10 cellular contexts compared by ENCODE assay signal in the genomic region with DNA sequence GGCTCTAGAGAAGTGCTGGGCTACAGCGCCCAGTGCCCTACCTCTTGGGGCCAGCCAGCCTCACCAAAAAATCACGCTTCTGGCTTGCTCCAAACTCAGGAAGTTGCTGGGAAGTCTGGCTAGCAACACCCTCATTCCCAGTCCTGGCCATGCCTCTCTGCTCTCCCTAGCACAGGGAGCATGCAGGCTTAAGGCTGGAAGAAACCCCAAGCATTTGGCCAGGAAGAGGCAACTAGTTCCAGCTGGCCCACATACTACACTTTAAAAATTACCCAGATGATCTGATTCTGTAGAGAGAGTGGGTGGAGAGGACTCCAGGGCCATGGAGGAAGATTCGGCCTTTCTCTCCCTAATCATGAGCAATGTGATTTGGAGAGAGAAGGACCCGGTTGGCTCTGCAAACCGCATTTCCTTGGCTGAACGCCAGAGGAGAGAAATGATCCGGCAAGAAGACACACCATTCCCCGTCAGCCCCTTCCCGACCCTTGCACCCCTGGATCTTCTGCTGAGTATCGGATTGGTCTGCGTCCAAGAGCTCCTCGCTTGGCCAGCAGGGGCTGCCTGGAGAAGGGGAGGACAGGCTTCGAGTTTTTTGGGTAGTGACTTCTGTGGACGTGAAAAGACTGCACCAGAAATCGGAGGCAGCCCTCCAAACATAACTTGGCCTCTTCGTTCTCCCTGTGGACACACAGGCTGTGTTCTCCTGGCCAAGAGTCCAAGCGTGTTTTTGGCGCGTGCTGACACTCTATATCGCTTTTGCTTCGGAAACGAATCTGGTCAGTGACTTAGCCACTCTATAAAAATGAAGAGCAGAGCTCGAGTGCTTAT.
A peak's percentile ranks its signal among the peaks of the same experiment; 100 is the strongest.
DNase-seq lines count a peak whose midpoint lies in the region; ATAC-seq, FAIRE-seq and TF ChIP-seq lines count a peak whose summit lies in the region.
"Had no signal": no experiment of that assay in that cellular context is flagged by ENCODE, and none has a peak within 500 bp of the region (broad histone marks: within the 10 kb centered on the region; RNA-seq: fewer than 3 reads in every experiment).

No MANE protein-coding gene starts in this region.

- H3K27ac Mint-ChIP-seq in activated CD8-positive, alpha-beta T cell treated with anti-CD3 and anti-CD28 coated beads for 36 hours: no peak overlapping the region
- no peak overlapping the region for H3K27ac Mint-ChIP-seq in Calu3 (ENCODE audit: unreplicated experiment)

- H3K36me3 ChIP-seq in H7 (replicated peaks; ENCODE audit: control insufficient read depth, insufficient read depth, low read length): no peaks in the 10 kb centered on the region
- no peaks in the 10 kb centered on the region for H3K36me3 ChIP-seq in keratinocyte (ENCODE audit: control insufficient read depth in 2 of 2, extremely low read depth in 1 of 2, insufficient read depth in 2 of 2, low read length in 2 of 2)
- no peaks in the 10 kb centered on the region for H3K36me3 ChIP-seq in gastrocnemius medialis

- H3K27ac ChIP-seq in caudate nucleus (ENCODE audit: low read depth, low read length): peak overlapping the region; percentile 19
- H3K27ac ChIP-seq in keratinocyte (ENCODE audit: control insufficient read depth, insufficient read depth, low read length): no peak overlapping the region
- H3K27ac ChIP-seq in gastrocnemius medialis: peak overlapping the region; percentile 42 to 72 (median 59)

- H3K4me2 ChIP-seq in keratinocyte (ENCODE audit: control insufficient read depth, extremely low read depth, insufficient read depth, low read depth, low read length): peak overlapping the region; percentile 25

- TF ChIP-seq POLR2A in gastrocnemius medialis (IDR thresholded peaks at IDR 0.05): no peak

- peaks cover 6% of the 10 kb centered on the region for H3K4me1 ChIP-seq in keratinocyte (ENCODE audit: control insufficient read depth, extremely low read depth, insufficient read depth, low read length)
- H3K4me1 ChIP-seq in gastrocnemius medialis: peaks cover 21 to 23% of the 10 kb centered on the region in 2 donors

- TF ChIP-seq CTCF in keratinocyte (optimal IDR thresholded peaks at IDR 0.05 in 1 of 3, IDR thresholded peaks at IDR 0.05 in 1 of 3, conservative IDR thresholded peaks at IDR 0.05 in 1 of 3; ENCODE audit: extremely low read depth in 1 of 3, insufficient read depth in 2 of 3, low read length in 3 of 3): no peak
- TF ChIP-seq CTCF in gastrocnemius medialis (IDR thresholded peaks at IDR 0.05 in 4 of 5, conservative IDR thresholded peaks at IDR 0.05 in 1 of 5): peak in 4 of 5 experiments; percentile 23 to 47 (median 34)
- TF ChIP-seq CTCF in activated CD8-positive, alpha-beta T cell treated with anti-CD3 and anti-CD28 coated beads for 36 hours (IDR thresholded peaks at IDR 0.05): no peak
- TF ChIP-seq CTCF in Calu3 (IDR thresholded peaks at IDR 0.05; ENCODE audit: unreplicated experiment): no peak

- intact Hi-C loops in gastrocnemius medialis (cut with DNase I; ENCODE audit: low total_unique reads) (loop anchor here (2.0 to 10.0 kb wide), 4 partner anchors 122 to 1101 kb away; no protein-coding TSS in a partner anchor), Calu3 (cut with micrococcal nuclease; ENCODE audit: unreplicated experiment) (loop anchor here (10.0 kb wide), 2 partner anchors 381 to 1089 kb away; no protein-coding TSS in a partner anchor)
- intact Hi-C loops in activated CD8-positive, alpha-beta T cell treated with anti-CD3 and anti-CD28 coated beads for 36 hours (cut with micrococcal nuclease): loop anchor here (10.0 kb wide), 1 partner anchor 1099 kb away; a partner anchor contains a TSS

- no peak overlapping the region for H3K4me3 Mint-ChIP-seq in activated CD8-positive, alpha-beta T cell treated with anti-CD3 and anti-CD28 coated beads for 36 hours
- no peak overlapping the region for H3K4me3 Mint-ChIP-seq in Calu3 (ENCODE audit: low read depth, unreplicated experiment)
- H3K4me3 Mint-ChIP-seq: activated T-cell treated with anti-CD3 and anti-CD28 coated beads, Interleukin-2, amount 50 U/mL, for 4 hours had no signal

- FAIRE-seq in keratinocyte (lab: Jason Lieb, UNC): no peak
- FAIRE-seq: islet of Langerhans had no signal

- H3K4me1 Mint-ChIP-seq in activated CD8-positive, alpha-beta T cell treated with anti-CD3 and anti-CD28 coated beads for 36 hours (ENCODE audit: low read depth): no peaks in the 10 kb centered on the region
- no peaks in the 10 kb centered on the region for H3K4me1 Mint-ChIP-seq in Calu3 (ENCODE audit: low read depth, unreplicated experiment)

- POLR2A ChIA-PET in activated CD8-positive, alpha-beta T cell treated with anti-CD3 and anti-CD28 coated beads for 36 hours (lab: Charles Lee): no interaction called here

- H3K27me3 Mint-ChIP-seq in activated CD8-positive, alpha-beta T cell treated with anti-CD3 and anti-CD28 coated beads for 36 hours: no peaks in the 10 kb centered on the region
- no peaks in the 10 kb centered on the region for H3K27me3 Mint-ChIP-seq in Calu3 (ENCODE audit: unreplicated experiment)

- H3K9me1 ChIP-seq in keratinocyte (ENCODE audit: control insufficient read depth, extremely low read depth, insufficient read depth, low read length): no peaks in the 10 kb centered on the region

- peak overlapping the region; percentile 70 for H2AFZ ChIP-seq in keratinocyte (ENCODE audit: control insufficient read depth, low read length)

- BruUV-seq in Calu3 (replicated peaks; lab: Mats Ljungman, UMichigan): no TSS peak

- H3K36me3 Mint-ChIP-seq in activated CD8-positive, alpha-beta T cell treated with anti-CD3 and anti-CD28 coated beads for 36 hours (ENCODE audit: low read depth): no peaks in the 10 kb centered on the region
- no peaks in the 10 kb centered on the region for H3K36me3 Mint-ChIP-seq in Calu3 (ENCODE audit: insufficient read depth, unreplicated experiment)

- H3K9me3 Mint-ChIP-seq in activated CD8-positive, alpha-beta T cell treated with anti-CD3 and anti-CD28 coated beads for 36 hours: no peaks in the 10 kb centered on the region
- H3K9me3 Mint-ChIP-seq in Calu3 (ENCODE audit: low read depth, unreplicated experiment): no peaks in the 10 kb centered on the region
- H3K9me3 Mint-ChIP-seq: activated T-cell treated with anti-CD3 and anti-CD28 coated beads, Interleukin-2, amount 50 U/mL, for 4 hours had no signal

- no peaks in the 10 kb centered on the region for H3K9me3 ChIP-seq in keratinocyte (ENCODE audit: control insufficient read depth, low read depth, low read length)
- no peaks in the 10 kb centered on the region for H3K9me3 ChIP-seq in gastrocnemius medialis

- peak; percentile 68 to 73 for ATAC-seq in gastrocnemius medialis
- ATAC-seq in activated CD8-positive, alpha-beta T cell treated with anti-CD3 and anti-CD28 coated beads for 36 hours: no peak
- ATAC-seq: activated T-cell treated with anti-CD3 and anti-CD28 coated beads, Interleukin-2, amount 50 U/mL, for 4 hours had no signal

- H3K4me3 ChIP-seq in H7 (ENCODE audit: insufficient read depth, low read depth, low read length) (no peak overlapping the region), keratinocyte (ENCODE audit: control insufficient read depth in 2 of 3, extremely low read depth in 1 of 3, insufficient read depth in 2 of 3, low read depth in 1 of 3, low read length in 3 of 3) (no peak overlapping the region), gastrocnemius medialis (peak overlapping the region; percentile 27 to 44 (median 38))

- DNase-seq in H7 (peak; percentile 47), caudate nucleus (lab: John Stamatoyannopoulos, UW) (peak in 42 of 61 donors; percentile 3 to 80 (median 28)), keratinocyte (ENCODE audit: low read depth, low spot score) (no peak), gastrocnemius medialis (peak; percentile 35 to 60), NCI-H2196 treated with DMSO at 0.1 percent for 48 hours (lab: John Stamatoyannopoulos, UW; ENCODE audit: unreplicated experiment) (no peak), HPDE6-E6E7 (ENCODE audit: extremely low spot score) (no peak), Calu3 (no peak)
- no peak for DNase-seq in activated CD8-positive, alpha-beta T cell treated with anti-CD3 and anti-CD28 coated beads for 36 hours
- DNase-seq: activated T-cell treated with anti-CD3 and anti-CD28 coated beads, Interleukin-2, amount 50 U/mL, for 4 hours had no signal

- CTCF ChIA-PET in activated CD8-positive, alpha-beta T cell treated with anti-CD3 and anti-CD28 coated beads for 36 hours (lab: Charles Lee): no interaction called here
- CTCF ChIA-PET in Calu3 (lab: Charles Lee): no interaction called here

- dilution Hi-C loops in keratinocyte (cut with MboI; ENCODE audit: extremely low pct_ligation_motif_present, low sequenced_read_pairs): no loop called here

- H4K20me1 ChIP-seq in keratinocyte (ENCODE audit: control insufficient read depth, extremely low read depth, insufficient read depth, low read length): no peaks in the 10 kb centered on the region

- H3K9ac ChIP-seq in keratinocyte (ENCODE audit: control insufficient read depth, extremely low read depth, insufficient read depth, low read length): no peak overlapping the region

- in situ Hi-C loops in gastrocnemius medialis (cut with MboI; ENCODE audit: low sequenced_read_pairs in 4 of 4): loop anchor here (5.0 to 25.0 kb wide), 6 partner anchors 179 to 1107 kb away; a partner anchor contains a TSS

- no peaks in the 10 kb centered on the region for H3K79me2 ChIP-seq in keratinocyte (ENCODE audit: control insufficient read depth, insufficient read depth, low read length)

- H3K27me3 ChIP-seq in H7 (ENCODE audit: control insufficient read depth, insufficient read depth, low read length) (no peaks in the 10 kb centered on the region), keratinocyte (ENCODE audit: control insufficient read depth, extremely low read depth, insufficient read depth, low read length) (no peaks in the 10 kb centered on the region), gastrocnemius medialis (no peaks in the 10 kb centered on the region)

Comparison
In these comparisons a context has a peak if more than half of its experiments do, and no peak if none do; other contexts are left out.
1. DNase-seq: peak in H7 (single experiment), caudate nucleus (42 of 61) and gastrocnemius medialis (2 of 2); none in keratinocyte (single experiment), NCI-H2196 treated with DMSO at 0.1 percent for 48 hours (single experiment), HPDE6-E6E7 (single experiment), activated CD8-positive, alpha-beta T cell treated with anti-CD3 and anti-CD28 coated beads for 36 hours (single experiment) and Calu3 (single experiment).
2. H3K4me3 ChIP-seq: peak in gastrocnemius medialis (4 of 4); none in H7 (single experiment) and keratinocyte (0 of 3).
3. CTCF ChIP-seq: peak in gastrocnemius medialis (4 of 5); none in keratinocyte (0 of 3), activated CD8-positive, alpha-beta T cell treated with anti-CD3 and anti-CD28 coated beads for 36 hours (single experiment) and Calu3 (single experiment).